Comparison of ENCODE assay signal across 8 cellular contexts in genomic region chr14:77037886-77038511, GRCh38. TPM values are rescaled to one million over a fixed set of nuclear protein-coding genes. Genes with fewer than 3 reads are reported as not detected.
DNase-seq lines count a peak whose midpoint lies in the region; ATAC-seq, FAIRE-seq and TF ChIP-seq lines count a peak whose summit lies in the region.

No MANE protein-coding gene starts in this region.

- H3K79me2 ChIP-seq in KMS-11 (ENCODE audit: insufficient read depth, low read depth), result 0 out of 2 replicates have a peak, but pooled peaks cover 4% of the 10 kb centered on the region

- H3K4me1 ChIP-seq in A549 (peaks cover 73% of the 10 kb centered on the region), KMS-11 (ENCODE audit: low read depth, poor library complexity, severe bottlenecking) (peaks cover 87% of the 10 kb centered on the region)

- no peaks in the 10 kb centered on the region for H3K9me3 Mint-ChIP-seq in stimulated activated effector memory CD8-positive, alpha-beta T cell treated with anti-CD3 and anti-CD28 coated beads, Interleukin-12 subunit alpha, Interleukin-12 subunit beta, amount 100 ng/mL, for 72 hours

- H3K9ac ChIP-seq in KMS-11, result no peak overlapping the region

- POLR2A ChIA-PET in A549 (lab: Yijun Ruan, JAX), result interaction anchor here (3.4 kb wide), 1 partner anchor 10 kb away, joined by 54 read pairs; the partner anchor contains the start of gene IRF2BPL

- H3K36me3 Mint-ChIP-seq in stimulated activated effector memory CD8-positive, alpha-beta T cell treated with anti-CD3 and anti-CD28 coated beads, Interleukin-12 subunit alpha, Interleukin-12 subunit beta, amount 100 ng/mL, for 72 hours, result peaks cover 25% of the 10 kb centered on the region

- H3K27ac ChIP-seq in A549 (peak overlapping the region; percentile 90 to 99), KMS-11 (peak overlapping the region; percentile 98)

- TF ChIP-seq POLR2A in A549 (IDR thresholded peaks at IDR 0.05; ENCODE audit: low read length), result no peak

- FAIRE-seq in A549 (lab: Jason Lieb, UNC), result no peak

- peak overlapping the region; percentile 86 for H3K27ac Mint-ChIP-seq in stimulated activated effector memory CD8-positive, alpha-beta T cell treated with anti-CD3 and anti-CD28 coated beads, Interleukin-12 subunit alpha, Interleukin-12 subunit beta, amount 100 ng/mL, for 72 hours

- peaks cover 78% of the 10 kb centered on the region for H3K4me1 Mint-ChIP-seq in stimulated activated effector memory CD8-positive, alpha-beta T cell treated with anti-CD3 and anti-CD28 coated beads, Interleukin-12 subunit alpha, Interleukin-12 subunit beta, amount 100 ng/mL, for 72 hours

- no peaks in the 10 kb centered on the region for H4K20me1 ChIP-seq in KMS-11 (ENCODE audit: insufficient read depth)

- 77% methylated on average over 18 of the region's 21 CpGs for WGBS in A549 (ENCODE audit: missing lambda C conversion rate)

- peak overlapping the region; percentile 68 for H3K4me3 Mint-ChIP-seq in stimulated activated effector memory CD8-positive, alpha-beta T cell treated with anti-CD3 and anti-CD28 coated beads, Interleukin-12 subunit alpha, Interleukin-12 subunit beta, amount 100 ng/mL, for 72 hours

- DNase-seq in A549 (ENCODE audit: low read depth in 1 of 2, low spot score in 1 of 2), result no peak
- DNase-seq in activated effector memory CD4-positive, alpha-beta T cell treated with Interleukin-2 at 50 U/mL for 16 hours, result peak; percentile 45
- peak; percentile 67 for DNase-seq in islet precursor cell
- no peak for DNase-seq in stimulated activated effector memory CD8-positive, alpha-beta T cell treated with anti-CD3 and anti-CD28 coated beads, Interleukin-12 subunit alpha, Interleukin-12 subunit beta, amount 100 ng/mL, for 72 hours (ENCODE audit: low spot score in 2 of 2)
- no peak for DNase-seq in NCI-H2029 treated with DMSO at 0.1 percent for 48 hours (lab: John Stamatoyannopoulos, UW)
- DNase-seq in OCI-M2 (lab: John Stamatoyannopoulos, UW; ENCODE audit: unreplicated experiment), result no peak

- CTCF ChIA-PET in A549 (lab: Yijun Ruan, JAX), result interaction anchor here (0.7 to 28.2 kb wide), 6 partner anchors 10 to 162 kb away, joined by 7 to 481 read pairs (median 18); partner anchors contain the start of gene IRF2BPL

- no peaks in the 10 kb centered on the region for H3K27me3 ChIP-seq in KMS-11 (ENCODE audit: insufficient read depth, low read depth)

- TF ChIP-seq EP300 in A549 (IDR thresholded peaks at IDR 0.05), result no peak

- TF ChIP-seq RAD21 in A549 (conservative IDR thresholded peaks at IDR 0.05 in 1 of 2, IDR thresholded peaks at IDR 0.05 in 1 of 2), result no peak

- H3K4me2 ChIP-seq in A549, result peak overlapping the region; percentile 84
- H3K4me2 ChIP-seq in KMS-11, result no peak overlapping the region; the same call in 1 of the 2 replicates

- no peaks in the 10 kb centered on the region for H3K36me3 ChIP-seq in KMS-11 (ENCODE audit: insufficient read depth)

- H3K4me3 ChIP-seq in A549 (no peak overlapping the region), KMS-11 (IDR thresholded peaks at IDR 0.05; ENCODE audit: insufficient read depth, low read depth, low read length) (no peak overlapping the region)

- ATAC-seq in A549 (no peak), HG03135 (IDR thresholded peaks at IDR 0.05; ENCODE audit: unreplicated experiment) (no peak)
- ATAC-seq in stimulated activated effector memory CD8-positive, alpha-beta T cell treated with anti-CD3 and anti-CD28 coated beads, Interleukin-12 subunit alpha, Interleukin-12 subunit beta, amount 100 ng/mL, for 72 hours, result no peak

- no peak overlapping the region for H2AFZ ChIP-seq in KMS-11 (ENCODE audit: low read depth)

- TF ChIP-seq CTCF in A549 (IDR thresholded peaks at IDR 0.05) (no peak), KMS-11 (conservative IDR thresholded peaks at IDR 0.05; ENCODE audit: low read depth, low read length) (no peak)

- no peaks in the 10 kb centered on the region for H3K9me3 ChIP-seq in A549

TF ChIP-seq in A549, 52 proteins besides CTCF, POLR2A, EP300 and RAD21:
- no peak for TF ChIP-seq ZSCAN20 (CRISPR knock-in tag; IDR thresholded peaks at IDR 0.05)
- no peak for TF ChIP-seq PHF8 (IDR thresholded peaks at IDR 0.05; ENCODE audit: borderline replicate concordance, low read depth)
- no peak for TF ChIP-seq HEYL (CRISPR knock-in tag; IDR thresholded peaks at IDR 0.05)
- TF ChIP-seq MAZ (IDR thresholded peaks at IDR 0.05; ENCODE audit: borderline replicate concordance, low read depth, low read length), result no peak
- TF ChIP-seq ZC3H11A (IDR thresholded peaks at IDR 0.05), result no peak
- TF ChIP-seq RCOR1 (IDR thresholded peaks at IDR 0.05; ENCODE audit: low read depth, low read length), result no peak

RNA-seq across cellular contexts. Expression of gene IRF2BPL, which starts 9.5 kb away (rescaled TPM):
- polyA plus RNA-seq in A549 (2011; rRNA removed), result 12.5 and 18.1 TPM in 2 replicates
- 15.1 and 25.7 TPM in 2 replicates for polyA plus RNA-seq in A549 (2012; cell fraction: cytosol; rRNA removed)
- 25.5 and 31.5 TPM in 2 replicates for polyA plus RNA-seq in A549 (2012; cell fraction: nucleus; rRNA removed)
- polyA plus RNA-seq in A549 (2017; fragmentation: RNase III; extraction: RNeasy Plus Mini Kit Qiagen cat#74134 plus additional on column Dnase treatment), result 20.1 to 31.0 TPM (median 28.3 TPM) in 3 replicates
- 11.5 and 15.0 TPM in 2 replicates for polyA minus RNA-seq in A549 (2011; rRNA and poly(A)+ RNA removed)

Comparison
In these comparisons a context has a peak if more than half of its experiments do, and no peak if none do; other contexts are left out.
1. DNase-seq: peak in activated effector memory CD4-positive, alpha-beta T cell treated with Interleukin-2 at 50 U/mL for 16 hours (single experiment) and islet precursor cell (single experiment); none in A549 (0 of 2), stimulated activated effector memory CD8-positive, alpha-beta T cell treated with anti-CD3 and anti-CD28 coated beads, Interleukin-12 subunit alpha, Interleukin-12 subunit beta, amount 100 ng/mL, for 72 hours (0 of 2), NCI-H2029 treated with DMSO at 0.1 percent for 48 hours (single experiment) and OCI-M2 (single experiment).